12 cellular contexts compared by ENCODE assay signal in the genomic region with DNA sequence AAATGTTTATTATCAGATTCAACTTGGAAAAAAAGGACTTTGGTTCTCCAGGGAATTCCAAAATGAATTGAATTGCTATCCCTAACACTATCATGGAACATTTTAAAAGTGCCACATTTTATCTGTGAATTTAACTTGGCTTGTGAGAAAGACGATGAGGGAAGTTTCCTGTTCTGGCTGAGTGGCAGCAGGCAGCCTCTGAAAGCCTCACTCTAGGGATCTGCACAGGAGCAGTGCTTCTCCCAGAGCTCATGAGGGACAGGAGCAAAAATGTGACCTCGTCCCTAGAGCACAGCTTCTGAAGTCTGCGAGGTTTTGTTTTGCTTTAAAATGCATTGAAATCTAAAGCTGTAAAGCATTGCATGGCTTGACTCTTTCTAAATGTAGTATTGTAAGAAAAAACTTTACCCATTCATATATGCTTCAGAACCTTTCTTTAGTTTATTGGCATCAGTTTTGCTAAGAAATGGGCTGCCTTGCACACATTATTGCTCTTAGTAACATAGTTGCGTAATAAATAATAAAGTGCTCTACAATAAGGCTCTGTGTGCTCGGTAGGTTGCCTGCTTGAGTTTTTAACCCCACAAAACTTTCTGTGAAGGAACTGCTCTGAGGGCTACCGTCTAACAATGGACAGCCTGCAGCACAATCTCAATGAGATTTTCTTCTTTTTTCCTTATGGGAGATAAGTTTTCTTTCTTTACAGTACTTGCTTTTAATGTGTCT.
DNase-seq lines count a peak whose midpoint lies in the region; ATAC-seq and TF ChIP-seq lines count a peak whose summit lies in the region.
"Had no signal": no experiment of that assay in that cellular context is flagged by ENCODE, and none has a peak within 500 bp of the region (broad histone marks: within the 10 kb centered on the region; RNA-seq: fewer than 3 reads in every experiment).

No MANE protein-coding gene starts in this region.

- no peaks in the 10 kb centered on the region for H3K9me3 ChIP-seq in PC-9 (ENCODE audit: insufficient read depth, low read depth)
- H3K9me3 ChIP-seq: stomach had no signal

- H3K27me3 Mint-ChIP-seq in activated CD4-positive, alpha-beta T cell treated with anti-CD3 and anti-CD28 coated beads, Interleukin-2, amount 10 ng/mL, durations not matched to agents 24 days and 14 days: no peaks in the 10 kb centered on the region

- BruUV-seq in PC-9 (replicated peaks; lab: Mats Ljungman, UMichigan): no TSS peak

- CTCF ChIA-PET in HEK293T (lab: Yijun Ruan, JAX) (interaction anchor here (1.0 to 1.6 kb wide), 2 partner anchors 191 to 194 kb away, joined by 3 to 8 read pairs; no protein-coding TSS in a partner anchor), PC-9 (lab: Charles Lee) (no interaction called here)

- ATAC-seq in left ventricle myocardium superior (peak; percentile 79), sciatic nerve (peak; percentile 78)

- H3K4me1 ChIP-seq in PC-9 (replicated peaks; ENCODE audit: insufficient read depth): no peaks in the 10 kb centered on the region

- H2AFZ ChIP-seq in PC-9: no peak overlapping the region

- H3K4me3 Mint-ChIP-seq in activated CD4-positive, alpha-beta T cell treated with anti-CD3 and anti-CD28 coated beads, Interleukin-2, amount 10 ng/mL, durations not matched to agents 24 days and 14 days: no peak overlapping the region

- H3F3A ChIP-seq in PC-9 (ENCODE audit: insufficient read depth, low read depth): no peaks in the 10 kb centered on the region

- no peak overlapping the region for H3K27ac ChIP-seq in PC-9

- H3K4me3 ChIP-seq in astrocyte of the spinal cord (ENCODE audit: low read depth, low read length) (no peak overlapping the region), PC-9 (no peak overlapping the region)
- H3K4me3 ChIP-seq: stomach had no signal

- H3K27me3 ChIP-seq in PC-9 (ENCODE audit: insufficient read depth, low read depth): no peaks in the 10 kb centered on the region
- H3K27me3 ChIP-seq: stomach had no signal

- TF ChIP-seq CTCF in astrocyte of the spinal cord (IDR thresholded peaks at IDR 0.05; ENCODE audit: low read depth, low read length) (no peak), GM10266 (IDR thresholded peaks at IDR 0.05; ENCODE audit: control insufficient read depth, insufficient read depth, low read depth, missing control alignments) (no peak), PC-9 (conservative IDR thresholded peaks at IDR 0.05) (no peak)

- H3K79me2 ChIP-seq in PC-9 (ENCODE audit: low read depth): no peaks in the 10 kb centered on the region

- no peaks in the 10 kb centered on the region for H4K20me1 ChIP-seq in PC-9 (ENCODE audit: insufficient read depth)

- intact Hi-C loops in left ventricle myocardium superior (cut with micrococcal nuclease) (no loop called here), sciatic nerve (cut with DNase I) (no loop called here), PC-9 (cut with micrococcal nuclease; ENCODE audit: unreplicated experiment) (loop anchor here (10.0 kb wide), 1 partner anchor 1126 kb away; no protein-coding TSS in a partner anchor)
- intact Hi-C loops in activated CD4-positive, alpha-beta T cell treated with anti-CD3 and anti-CD28 coated beads, Interleukin-2, amount 10 ng/mL, durations not matched to agents 24 days and 14 days (cut with micrococcal nuclease): loop anchor here (10.0 kb wide), 2 partner anchors 414 to 1126 kb away; no protein-coding TSS in a partner anchor

- in situ Hi-C loops in astrocyte of the spinal cord (cut with HindIII; ENCODE audit: low sequenced_read_pairs): no loop called here

- peak; percentile 16 for DNase-seq in HEK293T (ENCODE audit: extremely low spot score)
- DNase-seq in astrocyte of the spinal cord (ENCODE audit: low read depth, low spot score): peak; percentile 12
- DNase-seq in left ventricle myocardium superior: no peak
- no peak for DNase-seq in sciatic nerve (ENCODE audit: low spot score)
- no peak for DNase-seq in activated CD4-positive, alpha-beta T cell treated with anti-CD3 and anti-CD28 coated beads, Interleukin-2, amount 10 ng/mL, durations not matched to agents 24 days and 14 days
- no peak for DNase-seq in GM10266 (ENCODE audit: extremely low spot score)
- no peak for DNase-seq in PC-9
- DNase-seq: activated CD8-positive, alpha-beta memory T cell treated with anti-CD3 and anti-CD28 coated beads, Interleukin-2, amount 50 U/mL, for 48 hours; HCEC 1CT; kidney; NCI-H2081 treated with DMSO at 0.1 percent for 48 hours; stomach had no signal

- POLR2A ChIA-PET in HEK293T (lab: Yijun Ruan, JAX): no interaction called here
- POLR2A ChIA-PET in PC-9 (lab: Charles Lee; ENCODE audit: unreplicated experiment): no interaction called here

- H3K36me3 ChIP-seq in PC-9 (ENCODE audit: low read depth): no peaks in the 10 kb centered on the region; the same call in 1 of the 2 replicates
- H3K36me3 ChIP-seq: stomach had no signal

- peaks cover 4% of the 10 kb centered on the region for H3K36me3 Mint-ChIP-seq in activated CD4-positive, alpha-beta T cell treated with anti-CD3 and anti-CD28 coated beads, Interleukin-2, amount 10 ng/mL, durations not matched to agents 24 days and 14 days (ENCODE audit: low read depth)

- peaks cover 10% of the 10 kb centered on the region for H3K4me1 Mint-ChIP-seq in activated CD4-positive, alpha-beta T cell treated with anti-CD3 and anti-CD28 coated beads, Interleukin-2, amount 10 ng/mL, durations not matched to agents 24 days and 14 days

- no peak overlapping the region for H3K4me2 ChIP-seq in PC-9

- H3K9me2 ChIP-seq in PC-9 (ENCODE audit: insufficient read depth): no peaks in the 10 kb centered on the region

- H3K27ac Mint-ChIP-seq in activated CD4-positive, alpha-beta T cell treated with anti-CD3 and anti-CD28 coated beads, Interleukin-2, amount 10 ng/mL, durations not matched to agents 24 days and 14 days: no peak overlapping the region

- H3K9me3 Mint-ChIP-seq in activated CD4-positive, alpha-beta T cell treated with anti-CD3 and anti-CD28 coated beads, Interleukin-2, amount 10 ng/mL, durations not matched to agents 24 days and 14 days: no peaks in the 10 kb centered on the region

TF ChIP-seq in HEK293T, 16 proteins besides CTCF, POLR2A, EP300 and RAD21:
- TF ChIP-seq, protein P1, sequence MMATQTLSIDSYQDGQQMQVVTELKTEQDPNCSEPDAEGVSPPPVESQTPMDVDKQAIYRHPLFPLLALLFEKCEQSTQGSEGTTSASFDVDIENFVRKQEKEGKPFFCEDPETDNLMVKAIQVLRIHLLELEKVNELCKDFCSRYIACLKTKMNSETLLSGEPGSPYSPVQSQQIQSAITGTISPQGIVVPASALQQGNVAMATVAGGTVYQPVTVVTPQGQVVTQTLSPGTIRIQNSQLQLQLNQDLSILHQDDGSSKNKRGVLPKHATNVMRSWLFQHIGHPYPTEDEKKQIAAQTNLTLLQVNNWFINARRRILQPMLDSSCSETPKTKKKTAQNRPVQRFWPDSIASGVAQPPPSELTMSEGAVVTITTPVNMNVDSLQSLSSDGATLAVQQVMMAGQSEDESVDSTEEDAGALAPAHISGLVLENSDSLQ (IDR thresholded peaks at IDR 0.05): peak; percentile 29; the same call in 1 of the 2 replicates
- TF ChIP-seq SUZ12 (IDR thresholded peaks at IDR 0.05): no peak

Comparison
In these comparisons a context has a peak if more than half of its experiments do, and no peak if none do; other contexts are left out.
1. DNase-seq: peak in HEK293T (single experiment) and astrocyte of the spinal cord (single experiment); none in left ventricle myocardium superior (single experiment), sciatic nerve (single experiment), activated CD4-positive, alpha-beta T cell treated with anti-CD3 and anti-CD28 coated beads, Interleukin-2, amount 10 ng/mL, durations not matched to agents 24 days and 14 days (single experiment), GM10266 (single experiment) and PC-9 (0 of 2).
2. intact Hi-C loops: an anchor here in activated CD4-positive, alpha-beta T cell treated with anti-CD3 and anti-CD28 coated beads, Interleukin-2, amount 10 ng/mL, durations not matched to agents 24 days and 14 days (10.0 kb wide) and PC-9 (10.0 kb wide); none called in left ventricle myocardium superior and sciatic nerve.